In genomic region chr19:44164673-44165512, GRCh38 we compare ENCODE assay signal across 8 cellular contexts. TPM values are rescaled to one million over a fixed set of nuclear protein-coding genes. Genes with fewer than 3 reads are reported as not detected.
DNase-seq lines count a peak whose midpoint lies in the region; ATAC-seq and TF ChIP-seq lines count a peak whose summit lies in the region.

Gene ZNF226 (plus strand): TSS chr19:44165100. CDS start chr19:44170081, 4,981 bp downstream.

- peaks cover 45% of the 10 kb centered on the region for H3K36me3 Mint-ChIP-seq in activated CD4-positive, alpha-beta T cell treated with anti-CD3 and anti-CD28 coated beads, Interleukin-2, amount 10 ng/mL, durations not matched to agents 24 days and 14 days (ENCODE audit: low read depth)
- H3K36me3 Mint-ChIP-seq in dendritic cell treated with granulocyte-macrophage colony-stimulating factor and Interleukin-4, amounts not matched to agents 40 ng/mL and 50 ng/mL, for 4 days (ENCODE audit: low read depth), result peaks cover 56% of the 10 kb centered on the region

- H3K9me3 Mint-ChIP-seq in activated CD4-positive, alpha-beta T cell treated with anti-CD3 and anti-CD28 coated beads, Interleukin-2, amount 10 ng/mL, durations not matched to agents 24 days and 14 days, result peaks cover 31% of the 10 kb centered on the region
- H3K9me3 Mint-ChIP-seq in dendritic cell treated with granulocyte-macrophage colony-stimulating factor and Interleukin-4, amounts not matched to agents 40 ng/mL and 50 ng/mL, for 4 days, result peaks cover 59% of the 10 kb centered on the region

- H3K27me3 Mint-ChIP-seq in activated CD4-positive, alpha-beta T cell treated with anti-CD3 and anti-CD28 coated beads, Interleukin-2, amount 10 ng/mL, durations not matched to agents 24 days and 14 days, result no peaks in the 10 kb centered on the region
- H3K27me3 Mint-ChIP-seq in dendritic cell treated with granulocyte-macrophage colony-stimulating factor and Interleukin-4, amounts not matched to agents 40 ng/mL and 50 ng/mL, for 4 days, result no peaks in the 10 kb centered on the region

- H3K27ac Mint-ChIP-seq in activated CD4-positive, alpha-beta T cell treated with anti-CD3 and anti-CD28 coated beads, Interleukin-2, amount 10 ng/mL, durations not matched to agents 24 days and 14 days, result peak within 1 kb of the TSS; percentile 96
- H3K27ac Mint-ChIP-seq in dendritic cell treated with granulocyte-macrophage colony-stimulating factor and Interleukin-4, amounts not matched to agents 40 ng/mL and 50 ng/mL, for 4 days, result peak within 1 kb of the TSS; percentile 98

- peak within 1 kb of the TSS; percentile 98 for H3K4me3 Mint-ChIP-seq in activated CD4-positive, alpha-beta T cell treated with anti-CD3 and anti-CD28 coated beads, Interleukin-2, amount 10 ng/mL, durations not matched to agents 24 days and 14 days
- peak within 1 kb of the TSS; percentile 94 for H3K4me3 Mint-ChIP-seq in dendritic cell treated with granulocyte-macrophage colony-stimulating factor and Interleukin-4, amounts not matched to agents 40 ng/mL and 50 ng/mL, for 4 days

- ATAC-seq in HG03442 (IDR thresholded peaks at IDR 0.05; ENCODE audit: unreplicated experiment), result peak; percentile 79
- peak; percentile 99 for ATAC-seq in left lobe of liver

- intact Hi-C loops in activated CD4-positive, alpha-beta T cell treated with anti-CD3 and anti-CD28 coated beads, Interleukin-2, amount 10 ng/mL, durations not matched to agents 24 days and 14 days (cut with micrococcal nuclease), result loop anchor here (1.0 to 5.0 kb wide), 8 partner anchors 24 to 162 kb away; partner anchors contain the start of genes ZNF222, ZNF224, ZNF225 and ZNF227
- intact Hi-C loops in dendritic cell treated with granulocyte-macrophage colony-stimulating factor and Interleukin-4, amounts not matched to agents 40 ng/mL and 50 ng/mL, for 4 days (cut with micrococcal nuclease), result loop anchor here (1.0 to 10.0 kb wide), 5 partner anchors 24 to 140 kb away; partner anchors contain the start of genes ZNF224, ZNF225, ZNF234 and ZNF235

- DNase-seq in Ammon's horn (ENCODE audit: low spot score) (peak; percentile 100), NCI-H526 (lab: John Stamatoyannopoulos, UW) (peak; percentile 97 to 99), left lobe of liver (ENCODE audit: low spot score) (peak; percentile 94)
- peak; percentile 93 for DNase-seq in activated CD4-positive, alpha-beta T cell treated with anti-CD3 and anti-CD28 coated beads, Interleukin-2, amount 10 ng/mL, durations not matched to agents 24 days and 14 days
- DNase-seq in stimulated activated CD4-positive, alpha-beta T cell treated with anti-CD3 and anti-CD28 coated beads, Interleukin-2, amount 100 ng/mL, for 4 hours (ENCODE audit: low read depth), result peak; percentile 74

- peaks cover 26% of the 10 kb centered on the region for H3K4me1 Mint-ChIP-seq in activated CD4-positive, alpha-beta T cell treated with anti-CD3 and anti-CD28 coated beads, Interleukin-2, amount 10 ng/mL, durations not matched to agents 24 days and 14 days
- H3K4me1 Mint-ChIP-seq in dendritic cell treated with granulocyte-macrophage colony-stimulating factor and Interleukin-4, amounts not matched to agents 40 ng/mL and 50 ng/mL, for 4 days (ENCODE audit: low read depth), result peaks cover 13% of the 10 kb centered on the region

- peak; percentile 81 for TF ChIP-seq POLR2A in GM19193 (IDR thresholded peaks at IDR 0.05; ENCODE audit: extremely low read depth, insufficient read depth, insufficient read length)

RNA-seq across cellular contexts. Expression of gene ZNF226, which starts in this region (rescaled TPM):
- 10.4 and 12.3 TPM in 2 replicates for total RNA-seq in activated CD4-positive, alpha-beta T cell treated with anti-CD3 and anti-CD28 coated beads, Interleukin-2, amount 10 ng/mL, durations not matched to agents 24 days and 14 days
- total RNA-seq in left lobe of liver, result 8.3 TPM

Comparison
In these comparisons a context has a peak if more than half of its experiments do, and no peak if none do; other contexts are left out.
1. Peak in every context shown above with its lines: DNase-seq and ATAC-seq.